ENCODE assay signal across 8 cellular contexts in the genomic region with DNA sequence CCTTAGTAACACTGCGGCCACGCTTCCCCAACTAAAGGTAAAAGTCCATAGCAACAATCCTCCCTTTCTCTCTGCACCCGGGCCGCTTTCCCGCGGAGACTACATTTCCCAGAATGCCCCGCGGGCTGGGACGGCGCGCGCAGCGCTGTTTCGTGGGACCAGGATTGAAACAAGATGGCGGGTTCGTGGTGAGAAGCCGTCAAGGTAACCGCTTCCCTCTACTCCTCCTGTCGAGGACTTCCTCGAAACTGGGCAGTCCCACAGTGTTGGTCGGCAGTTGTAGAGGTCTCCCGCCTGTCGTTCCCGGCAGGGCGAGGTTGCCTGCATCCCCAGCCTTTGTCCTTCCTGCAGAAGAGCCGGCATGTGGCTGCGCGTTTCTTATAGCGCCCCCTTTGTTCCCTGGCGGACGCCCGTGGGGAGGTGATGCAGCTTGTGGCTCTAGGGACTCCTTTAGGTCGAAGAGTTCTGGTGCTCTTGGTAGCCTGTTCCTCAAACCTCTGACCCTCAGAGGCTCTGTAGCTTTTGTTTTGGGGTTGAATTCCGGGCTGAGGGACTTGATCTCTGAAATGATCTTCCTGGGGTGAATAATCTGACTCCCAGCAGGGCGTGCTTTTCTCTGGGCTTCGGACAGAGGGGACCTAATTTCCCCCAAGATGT. TPM values are rescaled to one million over a fixed set of nuclear protein-coding genes. Genes with fewer than 3 reads are reported as not detected.
DNase-seq lines count a peak whose midpoint lies in the region; FAIRE-seq and TF ChIP-seq lines count a peak whose summit lies in the region.

Gene MRPL42, plus strand, starts transcription at position 164 of the 657 bp plus-strand sequence. CDS start 1,772 bp downstream, outside the sequence.

- TF ChIP-seq EP300 in neural cell (conservative IDR thresholded peaks at IDR 0.05; ENCODE audit: poor library complexity, severe bottlenecking) (peak; percentile 74), stomach (IDR thresholded peaks at IDR 0.05) (no peak)

- no peaks in the 10 kb centered on the region for H3K9me2 ChIP-seq in neural cell (ENCODE audit: insufficient read depth, low read length)

- peak within 1 kb of the TSS; percentile 95 for H2AFZ ChIP-seq in neural cell (ENCODE audit: low read depth, low read length)

- DNase-seq in G401 (ENCODE audit: low spot score) (peak; percentile 86), H54 (ENCODE audit: insufficient read length, low spot score) (peak; percentile 67), LoVo (ENCODE audit: low spot score) (peak; percentile 95), SHP77 (lab: John Stamatoyannopoulos, UW) (peak; percentile 76 to 85), fibroblast of the conjunctiva (ENCODE audit: low read depth) (peak; percentile 53), stomach (peak; percentile 93)
- DNase-seq in activated effector memory CD4-positive, alpha-beta T cell treated with Interleukin-2 at 50 U/mL for 16 hours = peak; percentile 91

- peak within 1 kb of the TSS; percentile 98 for H3K27ac ChIP-seq in neural cell (ENCODE audit: low read length)
- peak within 1 kb of the TSS; percentile 79 to 96 (median 92) for H3K27ac ChIP-seq in stomach

- TF ChIP-seq POLR2A in H54 (IDR thresholded peaks at IDR 0.05; ENCODE audit: low read depth, low read length) (peak; percentile 72; the same call in 1 of the 2 replicates), stomach (IDR thresholded peaks at IDR 0.05) (peak in 1 of 4 donors; percentile 26)

- no peaks in the 10 kb centered on the region for H4K20me1 ChIP-seq in neural cell (ENCODE audit: insufficient read depth)

- peak within 1 kb of the TSS; percentile 67 for H3K4me3 ChIP-seq in neural cell (ENCODE audit: low read length)
- H3K4me3 ChIP-seq in stomach = peak within 1 kb of the TSS; percentile 56 to 79 (median 63)

- 0 to 1% (median 1%) methylated on average over 23 to 36 of the region's 36 CpGs for WGBS in stomach, 5 donors

- peak within 1 kb of the TSS; percentile 97 for H3K9ac ChIP-seq in neural cell (ENCODE audit: low read length)

- peaks cover 48% of the 10 kb centered on the region for H3K79me2 ChIP-seq in neural cell (replicated peaks; ENCODE audit: insufficient read depth, low read length)

- H3K27me3 ChIP-seq in neural cell (ENCODE audit: insufficient read depth, low read depth, low read length) (no peaks in the 10 kb centered on the region), stomach (no peaks in the 10 kb centered on the region)

- H3F3A ChIP-seq in neural cell (ENCODE audit: insufficient read depth, low read length, poor library complexity, severe bottlenecking) = no peaks in the 10 kb centered on the region

- H3K4me2 ChIP-seq in neural cell (ENCODE audit: low read length) = peak within 1 kb of the TSS; percentile 97

- peak; percentile 23 for FAIRE-seq in H54 (lab: Jason Lieb, UNC)

- peak; percentile 91 for TF ChIP-seq CTCF in neural cell (IDR thresholded peaks at IDR 0.05; ENCODE audit: poor library complexity, severe bottlenecking)
- peak in 4 of 7 experiments; percentile 50 to 81 (median 66) for TF ChIP-seq CTCF in stomach (IDR thresholded peaks at IDR 0.05)

- H3K9me3 ChIP-seq in neural cell (ENCODE audit: low read length) (no peaks in the 10 kb centered on the region), stomach (no peaks in the 10 kb centered on the region)

- intact Hi-C loops in stomach (cut with DNase I; ENCODE audit: low total_unique reads) = no loop called here

- in situ Hi-C loops in G401 (cut with HindIII; ENCODE audit: low sequenced_read_pairs) = no loop called here

- H3K4me1 ChIP-seq in stomach = peaks cover 14 to 38% (median 27%) of the 10 kb centered on the region in 4 donors

- peak; percentile 56 for TF ChIP-seq RAD21 in neural cell (conservative IDR thresholded peaks at IDR 0.05)

- peaks cover 3% of the 10 kb centered on the region for H3K36me3 ChIP-seq in neural cell (ENCODE audit: insufficient read depth, low read length)
- H3K36me3 ChIP-seq in stomach = peaks cover 0 to 22% (median 14%) of the 10 kb centered on the region in 4 donors

TF ChIP-seq in neural cell, 6 proteins besides CTCF, POLR2A, EP300 and RAD21:
- peak; percentile 98 for TF ChIP-seq REST (IDR thresholded peaks at IDR 0.05; ENCODE audit: borderline replicate concordance)
- peak; percentile 92 for TF ChIP-seq TAF1 (IDR thresholded peaks at IDR 0.05; ENCODE audit: low read depth)
- TF ChIP-seq EZH2 (IDR thresholded peaks at IDR 0.05; ENCODE audit: borderline replicate concordance, insufficient read depth, low read length, poor library complexity, severe bottlenecking) = no peak
- TF ChIP-seq SMC3 (conservative IDR thresholded peaks at IDR 0.05; ENCODE audit: poor library complexity) = peak; percentile 62
- peak; percentile 95 for TF ChIP-seq MXI1 (conservative IDR thresholded peaks at IDR 0.05; ENCODE audit: poor library complexity, severe bottlenecking)
- TF ChIP-seq POLR2AphosphoS5 (IDR thresholded peaks at IDR 0.05) = peak; percentile 100
TF ChIP-seq in neural cell: peak in this region for 5.

RNA-seq across cellular contexts. Expression of gene MRPL42, which starts in this region (rescaled TPM):
- 159 and 173 TPM in 2 replicates for total RNA-seq in G401 (2014; rRNA removed; shearing (Covaris generic))
- polyA plus RNA-seq in neural cell = 236 and 260 TPM in 2 replicates
- polyA minus RNA-seq in neural cell = 168 and 230 TPM in 2 replicates
- total RNA-seq in stomach = 10 to 100 TPM in 3 of 5 donors, 1 to 10 TPM in 2; 3.5 to 90.1 (median 13.5) TPM
- 10 to 100 TPM; 27.8 to 44.8 (median 34.5) TPM for polyA plus RNA-seq in stomach

Comparison
In these comparisons a context has a peak if more than half of its experiments do, and no peak if none do; other contexts are left out.
1. Peak in every context shown above with its lines: DNase-seq, H3K4me3 ChIP-seq and H3K27ac ChIP-seq.